Comparison of ENCODE assay signal across 8 cellular contexts in the genomic region with DNA sequence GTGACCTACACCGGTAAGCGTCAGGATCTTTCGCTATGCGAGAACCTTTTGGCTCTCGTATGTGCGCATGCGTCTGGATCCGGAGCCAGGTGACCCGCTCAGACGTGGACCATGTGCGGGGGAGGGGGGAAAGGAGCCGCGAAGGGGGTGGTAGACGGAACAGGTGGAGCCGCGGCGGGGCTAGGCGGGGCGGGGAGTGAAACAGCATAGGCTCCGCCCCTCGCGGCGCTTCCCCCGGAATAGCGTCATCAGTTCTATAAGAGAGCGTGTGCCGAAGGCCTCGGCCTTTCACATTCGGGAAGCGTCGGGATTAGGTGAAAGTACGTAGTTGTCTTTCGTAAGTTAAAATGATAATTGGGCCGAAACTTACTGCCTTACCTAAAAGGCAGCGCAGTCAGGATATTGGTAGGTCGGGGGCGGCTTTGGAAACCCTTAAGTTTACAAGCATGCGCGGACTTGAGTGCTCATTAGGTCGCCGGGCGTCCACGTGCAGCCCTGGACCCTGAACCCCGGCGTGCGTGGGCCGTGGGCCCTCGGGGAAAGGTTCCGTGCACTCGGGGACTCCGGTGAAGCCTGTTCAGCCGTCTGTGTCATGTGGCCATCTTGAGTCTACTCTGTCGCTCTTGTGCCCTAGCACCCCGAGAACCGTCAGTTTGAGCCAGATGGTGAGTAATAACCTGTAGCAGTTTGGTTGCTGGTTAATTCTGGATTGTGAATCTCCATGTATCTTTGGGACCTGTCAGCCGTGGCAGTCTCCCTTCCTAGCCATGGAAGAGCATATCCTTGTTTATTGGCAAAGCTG.
A peak's percentile ranks its signal among the peaks of the same experiment; 100 is the strongest.
DNase-seq lines count a peak whose midpoint lies in the region; ATAC-seq and TF ChIP-seq lines count a peak whose summit lies in the region.

No MANE protein-coding gene starts in this region.

- no peaks in the 10 kb centered on the region for H3K9me3 Mint-ChIP-seq in T-cell

- intact Hi-C loops in left cardiac atrium (cut with DNase I): no loop called here
- intact Hi-C loops in posterior vena cava (cut with DNase I): no loop called here

- POLR2A ChIA-PET in T-cell (lab: Charles Lee): interaction anchor here in 1 of 2 donors (1.2 kb wide), 1 partner anchor 407 kb away, joined by 5 read pairs; the partner anchor contains the start of gene METTL14

- peak; percentile 93 for DNase-seq in GM13977 (ENCODE audit: low spot score)
- DNase-seq in NCI-H146 (lab: John Stamatoyannopoulos, UW): peak; percentile 93
- DNase-seq in T-cell: peak; percentile 87 to 99 (median 98)
- peak; percentile 85 for DNase-seq in amniotic stem cell (lab: John Stamatoyannopoulos, UW)
- DNase-seq in left cardiac atrium: peak; percentile 97
- peak; percentile 98 for DNase-seq in posterior vena cava (ENCODE audit: low spot score)
- peak; percentile 98 for DNase-seq in ureter (ENCODE audit: low spot score)

- peaks cover 16% of the 10 kb centered on the region for H3K36me3 Mint-ChIP-seq in T-cell

- in situ Hi-C loops in GM13977 (cut with MboI; ENCODE audit: low pct_unique_long_range_greater_than_20kb, low sequenced_read_pairs, unreplicated experiment): no loop called here

- no peaks in the 10 kb centered on the region for H3K27me3 Mint-ChIP-seq in T-cell

- ATAC-seq in HG02870 (IDR thresholded peaks at IDR 0.05; ENCODE audit: unreplicated experiment) (peak; percentile 70), T-cell (replicated peaks in 1 of 4) (peak; percentile 93 to 99 (median 98)), left cardiac atrium (peak; percentile 99)

- CTCF ChIA-PET in T-cell (lab: Charles Lee): interaction anchor here in 1 of 2 donors (0.8 kb wide), 2 partner anchors 74 to 406 kb away, joined by 3 read pairs; partner anchors contain the start of genes METTL14 and PRSS12

- H3K4me3 Mint-ChIP-seq in T-cell: peak overlapping the region; percentile 91 to 93 (median 92)

- H3K4me1 Mint-ChIP-seq in T-cell: peaks cover 53 to 57% (median 54%) of the 10 kb centered on the region in 3 donors

- peak overlapping the region; percentile 95 to 98 for H3K27ac Mint-ChIP-seq in T-cell

- TF ChIP-seq CTCF in GM13977 (IDR thresholded peaks at IDR 0.05; ENCODE audit: extremely low read depth, insufficient read depth, missing control alignments): no peak

Comparison
In these comparisons a context has a peak if more than half of its experiments do, and no peak if none do; other contexts are left out.
1. Peak in every context shown above with its lines: DNase-seq and ATAC-seq.